In genomic region chr9:130701059-130702022, GRCh38 we compare ENCODE assay signal across 8 cellular contexts. TPM values are rescaled to one million over a fixed set of nuclear protein-coding genes. Genes with fewer than 3 reads are reported as not detected.
A peak's percentile ranks its signal among the peaks of the same experiment; 100 is the strongest.
DNase-seq lines count a peak whose midpoint lies in the region; ATAC-seq and TF ChIP-seq lines count a peak whose summit lies in the region.

No MANE protein-coding gene starts in this region.

- H2AFZ ChIP-seq in smooth muscle cell (ENCODE audit: low read depth) = no peak overlapping the region

- no peaks in the 10 kb centered on the region for H3K9me3 ChIP-seq in smooth muscle cell (replicated peaks; ENCODE audit: low read depth)

- no peak for ATAC-seq in HG03159 (IDR thresholded peaks at IDR 0.05; ENCODE audit: unreplicated experiment)
- ATAC-seq in HG03469 (IDR thresholded peaks at IDR 0.05; ENCODE audit: unreplicated experiment) = no peak

- peaks cover 14% of the 10 kb centered on the region for H4K20me1 ChIP-seq in smooth muscle cell (ENCODE audit: low read depth)

- peaks cover 3% of the 10 kb centered on the region for H3K36me3 ChIP-seq in smooth muscle cell (ENCODE audit: low read depth)

- no peak overlapping the region for H3K27ac ChIP-seq in smooth muscle cell (ENCODE audit: low read depth)

- no peak overlapping the region for H3K9ac ChIP-seq in smooth muscle cell (ENCODE audit: low read depth)

- H3K4me2 ChIP-seq in smooth muscle cell = no peak overlapping the region

- peak; percentile 94 for TF ChIP-seq CTCF in smooth muscle cell (IDR thresholded peaks at IDR 0.05; ENCODE audit: borderline replicate concordance, insufficient read depth, poor library complexity, severe bottlenecking)

- 74% methylated on average over 12 of the region's 13 CpGs for WGBS in smooth muscle cell (ENCODE audit: low lambda C conversion rate)

- no peak overlapping the region for H3K4me3 ChIP-seq in smooth muscle cell

- H3K27me3 ChIP-seq in smooth muscle cell (ENCODE audit: low read depth) = no peaks in the 10 kb centered on the region

- DNase-seq in ELR (ENCODE audit: low read depth) (peak; percentile 78), NAMALWA (ENCODE audit: low spot score) (peak; percentile 81), T1000 (lab: John Stamatoyannopoulos, UW) (peak; percentile 19), astrocyte of the hippocampus (ENCODE audit: low read depth, low spot score) (peak; percentile 95), hypothalamus (lab: John Stamatoyannopoulos, UW) (peak in 44 of 51 donors; percentile 4 to 85 (median 51)), smooth muscle cell (lab: John Stamatoyannopoulos, UW; ENCODE audit: unreplicated experiment) (peak; percentile 15)

- no peaks in the 10 kb centered on the region for H3F3A ChIP-seq in smooth muscle cell (ENCODE audit: low read depth)

- H3K79me2 ChIP-seq in smooth muscle cell (ENCODE audit: low read depth) = no peaks in the 10 kb centered on the region

- no peaks in the 10 kb centered on the region for H3K4me1 ChIP-seq in smooth muscle cell (ENCODE audit: low read depth)

RNA-seq across cellular contexts. Expression of gene EXOSC2, which starts 7.8 kb away (rescaled TPM):
- 12.1 and 14.7 TPM in 2 replicates for total RNA-seq in smooth muscle cell
- polyA plus RNA-seq in smooth muscle cell = 15.8 and 17.3 TPM in 2 replicates

RNA-seq across cellular contexts. Expression of gene PRDM12, which starts 36.9 kb away (rescaled TPM):
- total RNA-seq in smooth muscle cell = not detected in 2 replicates
- 0.12 TPM in 1 of 2 replicates, not detected in the other for polyA plus RNA-seq in smooth muscle cell

Comparison
In these comparisons a context has a peak if more than half of its experiments do, and no peak if none do; other contexts are left out.
1. DNase-seq: peak in every context shown above with its lines; median percentile 95 in astrocyte of the hippocampus; 81 in NAMALWA; 78 in ELR; 51 in hypothalamus; 19 in T1000; 15 in smooth muscle cell.